In genomic region chr6:52522655-52523054, GRCh38 we compare ENCODE assay signal across 1 cellular context.
TF ChIP-seq lines count a peak whose summit lies in the region.

No MANE protein-coding gene starts in this region.

TF ChIP-seq in endothelial cell of umbilical vein, 7 proteins besides CTCF, POLR2A, EP300 and RAD21 (continued from another document):
- TF ChIP-seq, protein P1, sequence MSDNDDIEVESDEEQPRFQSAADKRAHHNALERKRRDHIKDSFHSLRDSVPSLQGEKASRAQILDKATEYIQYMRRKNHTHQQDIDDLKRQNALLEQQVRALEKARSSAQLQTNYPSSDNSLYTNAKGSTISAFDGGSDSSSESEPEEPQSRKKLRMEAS (IDR thresholded peaks at IDR 0.05; ENCODE audit: insufficient read depth, insufficient read length), result no peak
- no peak for TF ChIP-seq EZH2 (IDR thresholded peaks at IDR 0.05; ENCODE audit: borderline replicate concordance, low read depth, low read length, severe bottlenecking)
- no peak for TF ChIP-seq MYC (IDR thresholded peaks at IDR 0.05; ENCODE audit: low read depth, low read length)
- TF ChIP-seq POLR2AphosphoS5 (IDR thresholded peaks at IDR 0.05; ENCODE audit: insufficient read depth, low read depth, low read length), result peak; percentile 86
- peak; percentile 84 for TF ChIP-seq JUN (IDR thresholded peaks at IDR 0.05; ENCODE audit: borderline replicate concordance, insufficient read depth, insufficient read length, low read depth)
